ENCODE assay signal across 19 cellular contexts in the genomic region with DNA sequence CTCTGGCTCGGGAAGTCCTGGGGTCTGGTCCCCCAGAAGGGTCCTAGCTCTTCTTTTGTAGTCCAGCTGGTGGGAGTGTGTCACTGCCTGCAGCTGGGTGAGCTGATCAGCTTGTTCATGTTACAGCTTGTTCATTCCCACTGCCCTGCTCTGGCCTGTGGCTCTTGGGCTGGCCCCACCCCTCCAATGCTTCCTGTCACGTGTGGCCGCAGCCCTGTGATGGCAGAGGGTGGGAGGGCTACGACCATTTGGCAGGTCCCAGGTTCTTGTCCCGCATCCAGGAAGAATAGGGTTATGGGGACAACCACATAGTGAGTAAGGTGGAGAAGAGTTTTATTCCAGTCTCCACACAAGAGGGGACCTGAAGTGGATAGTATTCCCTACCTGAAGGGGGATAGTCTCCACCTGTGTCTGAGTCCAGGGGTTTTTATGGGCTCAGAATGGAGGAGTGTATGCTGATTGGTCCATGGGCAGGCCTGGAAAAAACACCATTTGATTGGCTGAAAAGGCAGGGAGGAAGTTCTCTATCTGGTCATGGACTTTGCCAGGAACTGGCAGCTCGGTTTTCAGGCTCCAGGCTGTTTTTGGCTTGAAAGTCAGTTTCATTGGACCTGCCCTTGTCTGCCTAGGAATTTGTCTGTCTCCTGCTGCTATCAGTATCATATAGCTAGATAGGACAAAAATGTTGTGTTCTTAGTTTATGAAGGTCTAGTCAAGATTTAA. TPM values are rescaled to one million over a fixed set of nuclear protein-coding genes. Genes with fewer than 3 reads are reported as not detected.
A peak's percentile ranks its signal among the peaks of the same experiment; 100 is the strongest.
DNase-seq lines count a peak whose midpoint lies in the region; ATAC-seq and TF ChIP-seq lines count a peak whose summit lies in the region.
"Had no signal": no experiment of that assay in that cellular context is flagged by ENCODE, and none has a peak within 500 bp of the region (broad histone marks: within the 10 kb centered on the region; RNA-seq: fewer than 3 reads in every experiment).

No MANE protein-coding gene starts in this region.

- peak; percentile 52 for DNase-seq in HPDE6-E6E7 (ENCODE audit: extremely low spot score)
- DNase-seq in SK-MEL-5 (ENCODE audit: low read depth, low spot score): peak; percentile 48
- peak; percentile 80 for DNase-seq in epithelial cell of esophagus (ENCODE audit: low read depth)
- no peak for DNase-seq in left lobe of liver (ENCODE audit: low spot score)
- no peak for DNase-seq in lower leg skin (ENCODE audit: low spot score in 2 of 2)
- DNase-seq in effector CD4-positive, alpha-beta T cell: no peak
- no peak for DNase-seq in NCI-H187 (lab: John Stamatoyannopoulos, UW)
- DNase-seq: activated CD4-positive, alpha-beta T cell treated with anti-CD3 and anti-CD28 coated beads, Interleukin-2, amount 10 ng/mL, durations not matched to agents 7 days and 5 days; cerebellar nuclear complex; effector memory CD4-positive, alpha-beta T cell; GDM1; HCEC 1CT; heart left ventricle; KG1; NCI-H1694 treated with DMSO at 0.1 percent for 48 hours; NCI-H2227 treated with DMSO at 0.1 percent for 48 hours; NCI-H774; SIG-M5 had no signal

- intact Hi-C loops in lower leg skin (cut with DNase I; ENCODE audit: low total_unique reads): no loop called here

- 53 to 55% methylated on average over 6 of the region's 6 CpGs for WGBS in lower leg skin, 2 donors

- TF ChIP-seq CTCF in epithelial cell of esophagus (IDR thresholded peaks at IDR 0.05; ENCODE audit: insufficient read depth, low read depth, low read length, missing control alignments): no peak
- no peak for TF ChIP-seq CTCF in lower leg skin (IDR thresholded peaks at IDR 0.05)

- no peak for TF ChIP-seq POLR2A in lower leg skin (IDR thresholded peaks at IDR 0.05)

- H3K4me3 ChIP-seq in epithelial cell of esophagus (ENCODE audit: low read length): no peak overlapping the region
- no peak overlapping the region for H3K4me3 ChIP-seq in lower leg skin (ENCODE audit: low read depth, poor library complexity, severe bottlenecking)
- H3K4me3 ChIP-seq: ascending aorta, heart left ventricle had no signal

- in situ Hi-C loops in SK-MEL-5 (cut with HindIII; ENCODE audit: low pct_unique_long_range_greater_than_20kb, low sequenced_read_pairs): no loop called here

- peak; percentile 73 for ATAC-seq in left lobe of liver
- ATAC-seq: heart left ventricle had no signal

RNA-seq across cellular contexts. Expression of gene SDHAF3, which starts 13.1 kb away (rescaled TPM):
- 37.4 and 43.2 TPM in 2 replicates for total RNA-seq in SK-MEL-5 (2014; rRNA removed; shearing (Covaris generic))
- 17.5 and 27.1 TPM in 2 replicates for polyA plus RNA-seq in SK-MEL-5 (2015; cell fraction: cytosol; rRNA removed)
- 7.6 and 10.2 TPM in 2 replicates for polyA plus RNA-seq in SK-MEL-5 (2015; cell fraction: nucleus; rRNA removed)
- total RNA-seq in left lobe of liver (14.8 TPM), lower leg skin (1 to 10 TPM; 4.0 to 8.9 (median 4.4) TPM)
- total RNA-seq: ascending aorta had no signal

Comparison
In these comparisons a context has a peak if more than half of its experiments do, and no peak if none do; other contexts are left out.
1. DNase-seq: peak in HPDE6-E6E7 (single experiment), SK-MEL-5 (single experiment) and epithelial cell of esophagus (single experiment); none in left lobe of liver (single experiment), lower leg skin (0 of 2), effector CD4-positive, alpha-beta T cell (single experiment) and NCI-H187 (0 of 2).